19 cellular contexts compared by ENCODE assay signal in the genomic region with DNA sequence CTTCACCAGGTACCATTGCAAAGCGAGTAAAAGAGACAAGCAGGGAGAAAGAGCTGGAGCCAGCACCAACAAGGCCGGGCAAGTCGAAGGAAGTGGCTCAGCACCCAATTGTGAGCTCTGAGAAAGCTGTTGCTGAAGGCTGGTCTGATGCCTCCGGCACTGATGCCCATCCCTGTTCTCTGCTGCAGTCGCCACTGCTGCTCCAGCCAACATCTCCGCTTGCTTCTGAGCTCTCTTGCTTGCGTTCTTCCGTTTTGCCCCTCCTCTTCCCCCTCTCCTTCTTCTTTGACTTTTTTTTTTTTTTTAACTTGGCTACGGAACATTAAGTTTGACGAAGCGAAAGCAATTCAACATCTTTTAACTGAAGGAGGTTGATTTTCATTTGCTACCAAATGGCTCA.
DNase-seq lines count a peak whose midpoint lies in the region; ATAC-seq lines count a peak whose summit lies in the region.
"Had no signal": no experiment of that assay in that cellular context is flagged by ENCODE, and none has a peak within 500 bp of the region (broad histone marks: within the 10 kb centered on the region; RNA-seq: fewer than 3 reads in every experiment).

No MANE protein-coding gene starts in this region.

- no peak overlapping the region for H4K8ac ChIP-seq in mesendoderm (ENCODE audit: low read depth, low read length)

- intact Hi-C loops in left colon (cut with DNase I, micrococcal nuclease): no loop called here

- no peak overlapping the region for H3K4me3 ChIP-seq in mesendoderm (ENCODE audit: low read length)
- H3K4me3 ChIP-seq: cardiac muscle cell, left lung had no signal

- no peak overlapping the region for H4K5ac ChIP-seq in mesendoderm (ENCODE audit: low read length)

- peak overlapping the region; percentile 25 for H3K4me3 Mint-ChIP-seq in T-helper 2 cell treated with Interferon-gamma antibody and Interleukin-4, amounts not matched to agents 5 μg/mL and 100 μg/mL, for 36 hours
- no peak overlapping the region for H3K4me3 Mint-ChIP-seq in stimulated activated naive B cell treated with anti-CD40 and anti-IgM and Interleukin-4, amounts not matched to agents 10 μg/mL and 1 μg/mL and 100 μg/mL, for 72 hours
- H3K4me3 Mint-ChIP-seq: naive thymus-derived CD8-positive, alpha-beta T cell; stimulated activated naive CD8-positive, alpha-beta T cell treated with anti-CD3 and anti-CD28 coated beads, Interleukin-15, Interleukin-2, amounts not matched to agents 100 ng/mL and 50 ng/mL, for 24 hours had no signal

- no peak overlapping the region for H3K18ac ChIP-seq in mesendoderm (ENCODE audit: low read length)

- no peak overlapping the region for H3K4me2 ChIP-seq in mesendoderm (ENCODE audit: low read length)

- H2BK5ac ChIP-seq in mesendoderm (ENCODE audit: low read length): no peak overlapping the region

- H3K4ac ChIP-seq in mesendoderm (ENCODE audit: low read depth, low read length): no peak overlapping the region

- H3K79me1 ChIP-seq in mesendoderm (ENCODE audit: low read length): no peaks in the 10 kb centered on the region

- no peak overlapping the region for H2BK15ac ChIP-seq in mesendoderm (replicated peaks; ENCODE audit: low read depth)

- DNase-seq in T-helper 2 cell treated with Interferon-gamma antibody and Interleukin-4, amounts not matched to agents 5 μg/mL and 100 μg/mL, for 36 hours (ENCODE audit: low spot score): no peak
- no peak for DNase-seq in T-helper 2 cell
- peak; percentile 2 for DNase-seq in cerebellar cortex (ENCODE audit: low spot score)
- DNase-seq in medulla oblongata (ENCODE audit: extremely low spot score): peak; percentile 13
- DNase-seq in ureter (ENCODE audit: low spot score): peak; percentile 59
- DNase-seq in left colon: no peak
- no peak for DNase-seq in stimulated activated naive B cell treated with anti-CD40 and anti-IgM and Interleukin-4, amounts not matched to agents 10 μg/mL and 1 μg/mL and 100 μg/mL, for 72 hours
- no peak for DNase-seq in mesendoderm
- DNase-seq: activated gamma-delta T cell; Caco-2; naive thymus-derived CD8-positive, alpha-beta T cell; NCI-H2081; NCI-H774; Right ventricle myocardium superior; small intestine had no signal

- H3K4me1 ChIP-seq in mesendoderm (ENCODE audit: control insufficient read depth, low read depth, low read length): peaks cover 3% of the 10 kb centered on the region
- H3K4me1 ChIP-seq: Caco-2 had no signal

- no peaks in the 10 kb centered on the region for H3K9me3 Mint-ChIP-seq in T-helper 2 cell treated with Interferon-gamma antibody and Interleukin-4, amounts not matched to agents 5 μg/mL and 100 μg/mL, for 36 hours
- H3K9me3 Mint-ChIP-seq in stimulated activated naive B cell treated with anti-CD40 and anti-IgM and Interleukin-4, amounts not matched to agents 10 μg/mL and 1 μg/mL and 100 μg/mL, for 72 hours: no peaks in the 10 kb centered on the region
- H3K9me3 Mint-ChIP-seq: naive thymus-derived CD8-positive, alpha-beta T cell; stimulated activated naive CD8-positive, alpha-beta T cell treated with anti-CD3 and anti-CD28 coated beads, Interleukin-15, Interleukin-2, amounts not matched to agents 100 ng/mL and 50 ng/mL, for 24 hours had no signal

- no peak overlapping the region for H2BK120ac ChIP-seq in mesendoderm (ENCODE audit: low read depth, low read length)

- no peak overlapping the region for H3K23ac ChIP-seq in mesendoderm (ENCODE audit: low read length)

- peaks cover 17% of the 10 kb centered on the region for H3K27me3 Mint-ChIP-seq in T-helper 2 cell treated with Interferon-gamma antibody and Interleukin-4, amounts not matched to agents 5 μg/mL and 100 μg/mL, for 36 hours (ENCODE audit: low read depth)
- H3K27me3 Mint-ChIP-seq in stimulated activated naive B cell treated with anti-CD40 and anti-IgM and Interleukin-4, amounts not matched to agents 10 μg/mL and 1 μg/mL and 100 μg/mL, for 72 hours: peaks cover 4 to 7% of the 10 kb centered on the region in 2 donors

- no peaks in the 10 kb centered on the region for H3K36me3 ChIP-seq in mesendoderm (ENCODE audit: control insufficient read depth, insufficient read depth, low read length)
- H3K36me3 ChIP-seq: cardiac muscle cell, left lung had no signal

- H3K36me3 Mint-ChIP-seq in T-helper 2 cell treated with Interferon-gamma antibody and Interleukin-4, amounts not matched to agents 5 μg/mL and 100 μg/mL, for 36 hours (ENCODE audit: low read depth): no peaks in the 10 kb centered on the region
- no peaks in the 10 kb centered on the region for H3K36me3 Mint-ChIP-seq in stimulated activated naive B cell treated with anti-CD40 and anti-IgM and Interleukin-4, amounts not matched to agents 10 μg/mL and 1 μg/mL and 100 μg/mL, for 72 hours
- H3K36me3 Mint-ChIP-seq: naive thymus-derived CD8-positive, alpha-beta T cell had no signal

- H3K27ac ChIP-seq in mesendoderm (ENCODE audit: low read depth, low read length): no peak overlapping the region
- H3K27ac ChIP-seq: cardiac muscle cell, left lung had no signal

- no peaks in the 10 kb centered on the region for H3K27me3 ChIP-seq in mesendoderm (ENCODE audit: insufficient read depth, low read length, poor library complexity)
- H3K27me3 ChIP-seq: cardiac muscle cell, left lung had no signal

- H3K56ac ChIP-seq in mesendoderm (ENCODE audit: low read length): no peak overlapping the region

- H3K4me1 Mint-ChIP-seq in T-helper 2 cell treated with Interferon-gamma antibody and Interleukin-4, amounts not matched to agents 5 μg/mL and 100 μg/mL, for 36 hours (ENCODE audit: low read depth): no peaks in the 10 kb centered on the region
- H3K4me1 Mint-ChIP-seq in stimulated activated naive B cell treated with anti-CD40 and anti-IgM and Interleukin-4, amounts not matched to agents 10 μg/mL and 1 μg/mL and 100 μg/mL, for 72 hours: no peaks in the 10 kb centered on the region
- H3K4me1 Mint-ChIP-seq: naive thymus-derived CD8-positive, alpha-beta T cell had no signal

- H3K27ac Mint-ChIP-seq in T-helper 2 cell treated with Interferon-gamma antibody and Interleukin-4, amounts not matched to agents 5 μg/mL and 100 μg/mL, for 36 hours: no peak overlapping the region
- no peak overlapping the region for H3K27ac Mint-ChIP-seq in stimulated activated naive B cell treated with anti-CD40 and anti-IgM and Interleukin-4, amounts not matched to agents 10 μg/mL and 1 μg/mL and 100 μg/mL, for 72 hours
- H3K27ac Mint-ChIP-seq: stimulated activated naive CD8-positive, alpha-beta T cell treated with anti-CD3 and anti-CD28 coated beads, Interleukin-15, Interleukin-2, amounts not matched to agents 100 ng/mL and 50 ng/mL, for 24 hours had no signal

- no CpG with 5 or more reads among the region's 11 CpGs for whole genome bisulfite sequencing in mesendoderm (ENCODE audit: extremely low coverage, insufficient coverage, low lambda C conversion rate)

- no peak overlapping the region for H3K9ac ChIP-seq in mesendoderm (ENCODE audit: low read length)

- no peaks in the 10 kb centered on the region for H3K79me2 ChIP-seq in mesendoderm (ENCODE audit: control insufficient read depth, insufficient read depth, low read length)

- no peak for ATAC-seq in left colon
- no peak for ATAC-seq in stimulated activated naive B cell treated with anti-CD40 and anti-IgM and Interleukin-4, amounts not matched to agents 10 μg/mL and 1 μg/mL and 100 μg/mL, for 72 hours (replicated peaks)
- ATAC-seq: HCT116; left lung; naive thymus-derived CD8-positive, alpha-beta T cell had no signal

- no peak overlapping the region for H2AK5ac ChIP-seq in mesendoderm (ENCODE audit: low read length)

Comparison
In these comparisons a context has a peak if more than half of its experiments do, and no peak if none do; other contexts are left out.
1. DNase-seq: peak in cerebellar cortex (single experiment), medulla oblongata (single experiment) and ureter (single experiment); none in T-helper 2 cell treated with Interferon-gamma antibody and Interleukin-4, amounts not matched to agents 5 μg/mL and 100 μg/mL, for 36 hours (single experiment), T-helper 2 cell (0 of 5), left colon (0 of 2), stimulated activated naive B cell treated with anti-CD40 and anti-IgM and Interleukin-4, amounts not matched to agents 10 μg/mL and 1 μg/mL and 100 μg/mL, for 72 hours (single experiment) and mesendoderm (single experiment).